In the genomic region with DNA sequence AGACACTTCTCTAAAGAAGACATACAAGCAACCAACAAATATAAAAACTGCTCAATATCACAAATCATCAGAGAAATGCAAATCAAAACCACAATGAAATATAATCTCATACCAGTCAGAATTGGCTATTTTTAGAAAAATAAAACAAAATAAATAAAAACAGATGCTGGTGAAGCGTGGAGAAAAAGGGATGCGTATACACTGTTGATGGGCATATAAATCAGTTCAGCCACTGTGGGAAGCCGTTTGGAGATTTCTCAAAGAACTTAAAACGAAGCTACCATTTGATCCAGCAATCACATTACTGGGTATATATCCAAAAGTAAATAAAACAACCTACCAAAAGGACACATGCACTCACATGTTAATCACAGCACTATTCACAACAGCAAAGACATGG, we compare ENCODE assay signal across 8 cellular contexts.
"Had no signal": no experiment of that assay in that cellular context is flagged by ENCODE, and none has a peak within 500 bp of the region (broad histone marks: within the 10 kb centered on the region; RNA-seq: fewer than 3 reads in every experiment).

No MANE protein-coding gene starts in this region.

- DNase-seq: GM23248, GOT3, H7, HFFc6, KBM-7 had no signal

- ATAC-seq: HCT116, HepG2 had no signal

- FAIRE-seq: HepG2 had no signal

- H3K4me3 ChIP-seq: GM23248, HAP-1 had no signal
